6 cellular contexts compared by ENCODE assay signal in the genomic region with DNA sequence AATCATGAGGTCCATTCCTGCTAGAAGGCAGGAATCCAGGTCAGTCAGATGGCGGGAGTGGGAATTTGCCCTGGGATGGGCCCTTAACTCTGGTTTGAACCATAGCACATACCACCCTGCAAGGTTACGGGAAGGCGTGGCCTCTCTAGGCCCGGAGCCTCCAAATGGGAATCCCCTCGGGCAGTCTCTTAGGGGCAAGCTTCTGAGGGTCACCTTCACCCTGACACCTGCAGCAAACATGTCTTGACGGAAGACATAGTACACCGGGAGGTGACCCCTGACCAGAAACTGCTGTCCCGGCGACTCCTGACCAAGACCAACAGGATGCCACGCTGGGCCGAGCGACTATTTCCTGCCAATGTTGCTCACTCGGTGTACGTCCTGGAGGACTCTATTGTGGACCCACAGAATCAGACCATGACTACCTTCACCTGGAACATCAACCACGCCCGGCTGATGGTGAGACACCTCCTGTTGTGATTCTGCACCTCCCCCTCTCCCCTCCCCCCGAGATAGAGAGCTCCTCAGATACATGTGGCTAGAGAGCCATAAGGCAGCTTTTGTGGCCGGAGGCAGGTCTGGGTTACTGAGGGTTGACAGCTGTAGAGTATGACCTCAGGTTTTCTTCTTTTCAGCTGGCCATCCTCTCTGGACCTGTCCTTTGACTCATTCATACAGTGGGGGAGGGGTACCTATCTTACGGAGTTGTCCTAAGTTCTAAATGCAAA. TPM values are rescaled to one million over a fixed set of nuclear protein-coding genes. Genes with fewer than 3 reads are reported as not detected.
DNase-seq lines count a peak whose midpoint lies in the region; ATAC-seq and TF ChIP-seq lines count a peak whose summit lies in the region.

No MANE protein-coding gene starts in this region.

- 40% methylated on average over 19 of the region's 19 CpGs for WGBS in urinary bladder

- CTCF ChIA-PET in CD8-positive, alpha-beta T cell (lab: Charles Lee) = interaction anchor here (6.7 kb wide), 1 partner anchor 197 kb away, joined by 40 read pairs; no protein-coding TSS in a partner anchor
- CTCF ChIA-PET in Panc1 (lab: Charles Lee) = interaction anchor here (0.6 to 0.9 kb wide), 3 partner anchors 67 to 152 kb away, joined by 3 to 4 read pairs (median 3); no protein-coding TSS in a partner anchor

- no peak for TF ChIP-seq CTCF in CD8-positive, alpha-beta T cell (IDR thresholded peaks at IDR 0.05)
- no peak for TF ChIP-seq CTCF in Panc1 (IDR thresholded peaks at IDR 0.05)

- no peaks in the 10 kb centered on the region for H3K9me3 ChIP-seq in CD8-positive, alpha-beta T cell (ENCODE audit: low read length)
- no peaks in the 10 kb centered on the region for H3K9me3 ChIP-seq in Panc1 (ENCODE audit: control insufficient read depth, insufficient read depth, low read depth, low read length)

- in situ Hi-C loops in Panc1 (cut with HindIII; ENCODE audit: low pct_unique_long_range_greater_than_20kb, low sequenced_read_pairs) = no loop called here

- no peaks in the 10 kb centered on the region for H3K9me3 Mint-ChIP-seq in CD8-positive, alpha-beta T cell

- H3K27me3 ChIP-seq in CD8-positive, alpha-beta T cell (ENCODE audit: insufficient read depth, low read length) = no peaks in the 10 kb centered on the region
- H3K27me3 ChIP-seq in Panc1 (ENCODE audit: control insufficient read depth, insufficient read depth, low read length) = no peaks in the 10 kb centered on the region

- peaks cover 7% of the 10 kb centered on the region for H3K36me3 ChIP-seq in CD8-positive, alpha-beta T cell (ENCODE audit: insufficient read depth, low read length)
- H3K36me3 ChIP-seq in Panc1 (ENCODE audit: control insufficient read depth, insufficient read depth, low read length) = no peaks in the 10 kb centered on the region; the same call in none of the 2 replicates
- no peaks in the 10 kb centered on the region for H3K36me3 ChIP-seq in urinary bladder (ENCODE audit: insufficient read depth)

- peaks cover 62% of the 10 kb centered on the region for H3K4me1 Mint-ChIP-seq in CD8-positive, alpha-beta T cell (ENCODE audit: low read depth)

- no peaks in the 10 kb centered on the region for H3K27me3 Mint-ChIP-seq in CD8-positive, alpha-beta T cell (ENCODE audit: low read depth)

- H3K27ac Mint-ChIP-seq in CD8-positive, alpha-beta T cell = peak overlapping the region; percentile 91

- peak overlapping the region; percentile 93 for H3K4me3 Mint-ChIP-seq in CD8-positive, alpha-beta T cell

- intact Hi-C loops in CD8-positive, alpha-beta T cell (cut with DNase I, micrococcal nuclease) = loop anchor here (5.0 kb wide), 3 partner anchors 172 to 848 kb away; partner anchors contain the start of genes NSD1 (in 2 of the 2) and NHP2 (in 1 of the 2)
- intact Hi-C loops in Panc1 (cut with micrococcal nuclease; ENCODE audit: unreplicated experiment) = loop anchor here (5.0 kb wide), 1 partner anchor 192 kb away; no protein-coding TSS in a partner anchor

- H3K27ac ChIP-seq in CD8-positive, alpha-beta T cell (ENCODE audit: low read depth, low read length) = peak overlapping the region; percentile 71
- H3K27ac ChIP-seq in Panc1 (ENCODE audit: low read length) = peak overlapping the region; percentile 94
- H3K27ac ChIP-seq in urinary bladder (ENCODE audit: low read depth) = no peak overlapping the region

- H3K4me3 ChIP-seq in CD8-positive, alpha-beta T cell (ENCODE audit: low read depth, low read length) = peak overlapping the region; percentile 71
- H3K4me3 ChIP-seq in Panc1 (ENCODE audit: low read depth in 2 of 2, low read length in 2 of 2) (peak overlapping the region; percentile 81 to 97), urinary bladder (ENCODE audit: low read depth, low read length) (peak overlapping the region; percentile 88)

- H3K4me1 ChIP-seq in CD8-positive, alpha-beta T cell (ENCODE audit: insufficient read depth, low read length) = peaks cover 54% of the 10 kb centered on the region
- H3K4me1 ChIP-seq in Panc1 (ENCODE audit: control insufficient read depth, insufficient read depth, low read length) = peaks cover 34% of the 10 kb centered on the region
- H3K4me1 ChIP-seq in urinary bladder (ENCODE audit: insufficient read depth) = peaks cover 2% of the 10 kb centered on the region

- no peak for ATAC-seq in CD8-positive, alpha-beta T cell
- no peak for ATAC-seq in Panc1
- ATAC-seq in HG03342 (IDR thresholded peaks at IDR 0.05; ENCODE audit: unreplicated experiment) = no peak
- no peak for ATAC-seq in HG02763 (IDR thresholded peaks at IDR 0.05; ENCODE audit: unreplicated experiment)

- H3K36me3 Mint-ChIP-seq in CD8-positive, alpha-beta T cell = peaks cover 33% of the 10 kb centered on the region

- POLR2A ChIA-PET in CD8-positive, alpha-beta T cell (lab: Charles Lee) = interaction anchor here (1.7 kb wide), 1 partner anchor 125 kb away, joined by 6 read pairs; no protein-coding TSS in a partner anchor
- POLR2A ChIA-PET in Panc1 (lab: Charles Lee) = no interaction called here

- BruUV-seq in Panc1 (replicated peaks; lab: Mats Ljungman, UMichigan) = TSS peak; percentile 90

- DNase-seq in CD8-positive, alpha-beta T cell = no peak
- no peak for DNase-seq in Panc1 (ENCODE audit: low read depth, low spot score)
- peak; percentile 64 for DNase-seq in glomerular visceral epithelial cell (ENCODE audit: extremely low spot score)

RNA-seq across cellular contexts. Expression of gene PRELID1, which starts 1.0 kb away (rescaled TPM):
- total RNA-seq in CD8-positive, alpha-beta T cell = 10 to 100 TPM; 15.5 to 23.7 TPM
- total RNA-seq in Panc1 (2021; ENCODE audit: unreplicated experiment) (275 TPM), urinary bladder (40.8 TPM)
- polyA plus RNA-seq in Panc1 (2012; ENCODE audit: insufficient read length) = 354 TPM
- 122 TPM for polyA plus RNA-seq in urinary bladder

RNA-seq across cellular contexts. Expression of gene RAB24, which starts 1.0 kb away (rescaled TPM):
- total RNA-seq in CD8-positive, alpha-beta T cell = 10 to 100 TPM; 14.1 to 19.8 TPM
- total RNA-seq in Panc1 (2021; ENCODE audit: unreplicated experiment) (37.2 TPM), urinary bladder (9.7 TPM)
- 76.4 TPM for polyA plus RNA-seq in Panc1 (2012; ENCODE audit: insufficient read length)
- polyA plus RNA-seq in urinary bladder = 50.6 TPM

RNA-seq across cellular contexts. Expression of gene MXD3, which starts 7.1 kb away (rescaled TPM):
- 1 to 10 TPM; 6.2 to 8.5 TPM for total RNA-seq in CD8-positive, alpha-beta T cell
- total RNA-seq in Panc1 (2021; ENCODE audit: unreplicated experiment) = 12.0 TPM
- polyA plus RNA-seq in Panc1 (2012; ENCODE audit: insufficient read length) = 8.1 TPM
- total RNA-seq in urinary bladder = 11.3 TPM
- polyA plus RNA-seq in urinary bladder = 4.0 TPM

RNA-seq across cellular contexts. Expression of gene LMAN2, which starts 46.9 kb away (rescaled TPM):
- 10 to 100 TPM; 49.0 to 61.4 TPM for total RNA-seq in CD8-positive, alpha-beta T cell
- total RNA-seq in Panc1 (2021; ENCODE audit: unreplicated experiment) (140 TPM), urinary bladder (101 TPM)
- polyA plus RNA-seq in Panc1 (2012; ENCODE audit: insufficient read length) = 275 TPM
- polyA plus RNA-seq in urinary bladder = 209 TPM

RNA-seq across cellular contexts. Expression of gene RGS14, which starts 53.2 kb away (rescaled TPM):
- 10 to 100 TPM; 22.7 to 23.5 TPM for total RNA-seq in CD8-positive, alpha-beta T cell
- total RNA-seq in Panc1 (2021; ENCODE audit: unreplicated experiment) = 13.5 TPM
- polyA plus RNA-seq in Panc1 (2012; ENCODE audit: insufficient read length) = 19.1 TPM
- total RNA-seq in urinary bladder = 4.7 TPM
- polyA plus RNA-seq in urinary bladder = 16.4 TPM
